8 cellular contexts compared by ENCODE assay signal in genomic region chr5:171907731-171908343, GRCh38.
A peak's percentile ranks its signal among the peaks of the same experiment; 100 is the strongest.
DNase-seq lines count a peak whose midpoint lies in the region; ATAC-seq and TF ChIP-seq lines count a peak whose summit lies in the region.

No MANE protein-coding gene starts in this region.

- H3K4me3 ChIP-seq in cardiac muscle cell: no peak overlapping the region
- no peak overlapping the region for H3K4me3 ChIP-seq in retinal pigment epithelial cell (ENCODE audit: low read length)

- no peaks in the 10 kb centered on the region for H3K9me3 Mint-ChIP-seq in activated naive CD4-positive, alpha-beta T cell treated with anti-CD3 and anti-CD28 coated beads, Interleukin-2, amount 50 U/mL, for 72 hours

- H3K27ac ChIP-seq in cardiac muscle cell: peak overlapping the region; percentile 74

- peaks cover 0 to 16% of the 10 kb centered on the region in 2 donors for H3K36me3 Mint-ChIP-seq in activated naive CD4-positive, alpha-beta T cell treated with anti-CD3 and anti-CD28 coated beads, Interleukin-2, amount 50 U/mL, for 72 hours

- peaks cover 9% of the 10 kb centered on the region for H3K36me3 ChIP-seq in cardiac muscle cell

- H3K27ac Mint-ChIP-seq in activated naive CD4-positive, alpha-beta T cell treated with anti-CD3 and anti-CD28 coated beads, Interleukin-2, amount 50 U/mL, for 72 hours: peak overlapping the region; percentile 69 to 97

- ATAC-seq in GM18907 (IDR thresholded peaks at IDR 0.05; ENCODE audit: unreplicated experiment) (peak; percentile 66), HG03460 (IDR thresholded peaks at IDR 0.05; ENCODE audit: unreplicated experiment) (peak; percentile 66)
- peak; percentile 64 to 66 for ATAC-seq in activated naive CD4-positive, alpha-beta T cell treated with anti-CD3 and anti-CD28 coated beads, Interleukin-2, amount 50 U/mL, for 72 hours

- no peaks in the 10 kb centered on the region for H3K9me3 ChIP-seq in cardiac muscle cell (ENCODE audit: low read depth)

- DNase-seq in COLO668 (lab: John Stamatoyannopoulos, UW; ENCODE audit: unreplicated experiment): peak; percentile 31
- peak; percentile 78 for DNase-seq in OCI-M1 (lab: John Stamatoyannopoulos, UW)
- DNase-seq in activated naive CD4-positive, alpha-beta T cell treated with anti-CD3 and anti-CD28 coated beads, Interleukin-2, amount 50 U/mL, for 72 hours (ENCODE audit: low spot score in 2 of 2): peak in 1 of 2 donors; percentile 64
- peak; percentile 78 to 79 for DNase-seq in cardiac muscle cell (ENCODE audit: low read depth in 1 of 2, low spot score in 1 of 2)
- no peak for DNase-seq in retinal pigment epithelial cell (ENCODE audit: low read depth)
- no peak for DNase-seq in mesenteric fat pad (ENCODE audit: low spot score)

- H3K4me1 ChIP-seq in cardiac muscle cell (ENCODE audit: low read depth): peaks cover 30% of the 10 kb centered on the region

- TF ChIP-seq CTCF in cardiac muscle cell (IDR thresholded peaks at IDR 0.05; ENCODE audit: low read depth, low read length) (peak; percentile 77), retinal pigment epithelial cell (conservative IDR thresholded peaks at IDR 0.05; ENCODE audit: low read depth, low read length) (peak; percentile 75)

- no peaks in the 10 kb centered on the region for H3K27me3 ChIP-seq in cardiac muscle cell

Comparison
In these comparisons a context has a peak if more than half of its experiments do, and no peak if none do; other contexts are left out.
1. DNase-seq: peak in COLO668 (single experiment), OCI-M1 (single experiment) and cardiac muscle cell (2 of 2); none in retinal pigment epithelial cell (single experiment) and mesenteric fat pad (single experiment).
2. Peak in every context shown above with its lines, with median percentiles within 50 percentile points of each other: ATAC-seq.